8 cellular contexts compared by ENCODE assay signal in the genomic region with DNA sequence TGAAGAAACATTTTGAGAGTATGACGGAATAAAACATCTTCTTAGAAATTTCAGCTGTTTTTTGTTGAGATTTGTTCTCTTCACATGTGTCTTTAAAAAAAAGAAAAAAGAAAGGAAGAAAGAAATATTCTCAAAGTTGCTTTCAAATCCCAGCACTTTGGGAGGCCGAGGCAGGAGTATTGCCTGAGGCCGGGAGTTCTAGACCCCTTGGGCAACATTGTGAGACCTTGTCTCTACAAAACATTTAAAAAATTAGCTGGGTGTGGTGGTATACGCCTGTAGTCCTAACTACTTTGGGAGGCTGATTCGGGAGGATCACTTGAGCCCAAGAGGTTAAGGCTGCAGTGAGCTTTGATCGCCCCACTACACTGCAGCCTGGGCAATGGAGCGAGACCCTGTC. TPM values are rescaled to one million over a fixed set of nuclear protein-coding genes. Genes with fewer than 3 reads are reported as not detected.
"Had no signal": no experiment of that assay in that cellular context is flagged by ENCODE, and none has a peak within 500 bp of the region (broad histone marks: within the 10 kb centered on the region; RNA-seq: fewer than 3 reads in every experiment).

No MANE protein-coding gene starts in this region.

- H3K4me2 ChIP-seq: GM23338, KMS-11 had no signal

- H2AFZ ChIP-seq: GM23338 had no signal

- ATAC-seq: GM23338 had no signal

- DNase-seq: H9, HCEC 1CT, IMR-90, KBM-7 had no signal

- H3K4me3 ChIP-seq: GM23338 had no signal

- H3K27ac ChIP-seq: KMS-11 had no signal

- H3K9ac ChIP-seq: KMS-11 had no signal

RNA-seq across cellular contexts. Expression of a gene that starts 59.8 kb away (rescaled TPM):
- total RNA-seq: GM23338, H1, H9, HT-29, IMR-90 had no signal
- polyA plus RNA-seq: GM23338, H1, IMR-90 had no signal
